Comparison of ENCODE assay signal across 10 cellular contexts in genomic region chr9:21294325-21294724, GRCh38. TPM values are rescaled to one million over a fixed set of nuclear protein-coding genes. Genes with fewer than 3 reads are reported as not detected.
DNase-seq lines count a peak whose midpoint lies in the region; ATAC-seq and TF ChIP-seq lines count a peak whose summit lies in the region.
"Had no signal": no experiment of that assay in that cellular context is flagged by ENCODE, and none has a peak within 500 bp of the region (broad histone marks: within the 10 kb centered on the region; RNA-seq: fewer than 3 reads in every experiment).

No MANE protein-coding gene starts in this region.

- H3K27ac Mint-ChIP-seq in Calu3 (ENCODE audit: unreplicated experiment): peak overlapping the region; percentile 96
- H3K27ac Mint-ChIP-seq: natural killer cell had no signal

- no TSS peak for BruUV-seq in Calu3 (replicated peaks; lab: Mats Ljungman, UMichigan)

- peaks cover 8% of the 10 kb centered on the region for H3K36me3 Mint-ChIP-seq in Calu3 (ENCODE audit: insufficient read depth, unreplicated experiment)
- H3K36me3 Mint-ChIP-seq: natural killer cell had no signal

- H3K4me1 Mint-ChIP-seq in Calu3 (ENCODE audit: low read depth, unreplicated experiment): peaks cover 27% of the 10 kb centered on the region

- peak overlapping the region; percentile 28 for H3K4me3 Mint-ChIP-seq in Calu3 (ENCODE audit: low read depth, unreplicated experiment)

- CTCF ChIA-PET in Calu3 (lab: Charles Lee): interaction anchor here (0.9 to 1.1 kb wide), 3 partner anchors 32 to 140 kb away, joined by 3 to 6 read pairs (median 4); no protein-coding TSS in a partner anchor

- no peaks in the 10 kb centered on the region for H3K27me3 Mint-ChIP-seq in Calu3 (ENCODE audit: unreplicated experiment)

- no peaks in the 10 kb centered on the region for H3K9me3 Mint-ChIP-seq in Calu3 (ENCODE audit: low read depth, unreplicated experiment)
- H3K9me3 Mint-ChIP-seq: natural killer cell had no signal

- in situ Hi-C loops in ACHN (cut with HindIII; ENCODE audit: low pct_ligation_motif_present, low pct_unique_long_range_greater_than_20kb, low sequenced_read_pairs): no loop called here

- intact Hi-C loops in Calu3 (cut with micrococcal nuclease; ENCODE audit: unreplicated experiment): no loop called here

- peak; percentile 59 for ATAC-seq in GM21786 (IDR thresholded peaks at IDR 0.05; ENCODE audit: unreplicated experiment)

- no peak overlapping the region for H3K4me3 ChIP-seq in fibroblast of mammary gland (ENCODE audit: control insufficient read depth, low read depth, low read length)

- DNase-seq in Calu3 (peak; percentile 60), LHCN-M2 (ENCODE audit: low read depth) (peak; percentile 25), fibroblast of mammary gland (ENCODE audit: low read depth) (peak; percentile 63), NCI-H2171 treated with DMSO at 0.1 percent for 48 hours (lab: John Stamatoyannopoulos, UW) (no peak), NCI-H1694 treated with DMSO at 0.1 percent for 48 hours (lab: John Stamatoyannopoulos, UW) (no peak), GOT3 (lab: John Stamatoyannopoulos, UW) (no peak), ACHN (no peak)
- DNase-seq: natural killer cell; stimulated activated CD8-positive, alpha-beta memory T cell treated with anti-CD3 and anti-CD28 coated beads, Interleukin-4, amount 100 ng/mL, for 48 hours had no signal

- TF ChIP-seq CTCF in Calu3 (IDR thresholded peaks at IDR 0.05; ENCODE audit: unreplicated experiment) (no peak), fibroblast of mammary gland (conservative IDR thresholded peaks at IDR 0.05; ENCODE audit: control insufficient read depth, insufficient read depth, low read depth, low read length) (no peak)

RNA-seq across cellular contexts. Expression of gene IFNA5, which starts 10.8 kb away (rescaled TPM):
- total RNA-seq in Calu3 (2022): not detected in 2 replicates
- total RNA-seq in LHCN-M2 (2014; rRNA removed): not detected in 2 replicates
- not detected for polyA plus RNA-seq in LHCN-M2 (2012)
- total RNA-seq: natural killer cell had no signal

RNA-seq across cellular contexts. Expression of gene KLHL9, which starts 40.9 kb away (rescaled TPM):
- 15.8 and 16.8 TPM in 2 replicates for total RNA-seq in Calu3 (2022)
- total RNA-seq in LHCN-M2 (2014; rRNA removed): 35.5 and 39.4 TPM in 2 replicates
- 12.0 TPM for polyA plus RNA-seq in LHCN-M2 (2012)

RNA-seq across cellular contexts. Expression of gene IFNA14, which starts 54.5 kb away (rescaled TPM):
- not detected in 2 replicates for total RNA-seq in Calu3 (2022)
- total RNA-seq in LHCN-M2 (2014; rRNA removed): not detected in 2 replicates
- not detected for polyA plus RNA-seq in LHCN-M2 (2012)
- total RNA-seq: natural killer cell had no signal

RNA-seq across cellular contexts. Expression of gene IFNA6, which starts 56.4 kb away (rescaled TPM):
- total RNA-seq in Calu3 (2022) (not detected in 2 replicates), LHCN-M2 (2014; rRNA removed) (not detected in 2 replicates)
- polyA plus RNA-seq in LHCN-M2 (2012): not detected
- total RNA-seq: natural killer cell had no signal

Comparison
In these comparisons a context has a peak if more than half of its experiments do, and no peak if none do; other contexts are left out.
1. DNase-seq: peak in Calu3 (single experiment), LHCN-M2 (single experiment) and fibroblast of mammary gland (single experiment); none in NCI-H2171 treated with DMSO at 0.1 percent for 48 hours (single experiment), NCI-H1694 treated with DMSO at 0.1 percent for 48 hours (single experiment), GOT3 (single experiment) and ACHN (single experiment).